Comparison of ENCODE assay signal across 8 cellular contexts in the genomic region with DNA sequence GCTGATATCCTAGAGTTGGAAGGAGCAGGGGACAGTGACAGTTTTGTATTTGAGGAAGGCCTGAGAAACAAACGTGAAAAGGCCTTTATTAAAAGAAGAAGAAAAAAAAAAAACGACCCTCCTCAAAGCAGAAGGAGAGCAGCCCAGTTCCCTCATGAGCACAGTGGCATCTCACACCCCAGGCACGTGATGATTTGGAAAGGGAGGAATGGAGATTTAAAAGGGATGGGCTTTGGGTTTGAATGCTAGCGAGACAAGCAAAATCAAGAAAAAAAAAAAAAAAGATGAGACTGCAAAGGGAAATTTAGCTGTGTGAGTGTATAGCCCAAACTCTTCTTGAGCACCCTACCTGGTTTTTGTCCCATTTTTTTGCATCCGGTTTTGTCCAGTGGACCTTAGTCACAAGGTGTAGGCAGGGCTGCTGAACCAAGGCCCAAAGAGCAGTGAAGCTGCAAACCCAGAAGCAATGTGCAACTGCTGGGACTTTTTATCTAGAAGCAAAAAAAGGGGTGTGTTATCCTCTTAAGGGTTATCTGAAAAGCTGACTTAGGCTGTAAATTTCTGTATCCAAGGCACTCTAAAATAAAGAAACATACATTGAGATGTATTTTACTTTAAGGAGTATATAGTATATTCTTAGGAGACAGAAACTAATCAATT. TPM values are rescaled to one million over a fixed set of nuclear protein-coding genes. Genes with fewer than 3 reads are reported as not detected.
A peak's percentile ranks its signal among the peaks of the same experiment; 100 is the strongest.
DNase-seq lines count a peak whose midpoint lies in the region; ATAC-seq and TF ChIP-seq lines count a peak whose summit lies in the region.

No MANE protein-coding gene starts in this region.

- no peaks in the 10 kb centered on the region for H3K36me3 Mint-ChIP-seq in CD8-positive, alpha-beta T cell

- peaks cover 5% of the 10 kb centered on the region for H3K4me1 ChIP-seq in CD8-positive, alpha-beta T cell (ENCODE audit: insufficient read depth, low read length)
- peaks cover 46% of the 10 kb centered on the region for H3K4me1 ChIP-seq in PC-3 (ENCODE audit: insufficient read depth, low read length)
- H3K4me1 ChIP-seq in gastroesophageal sphincter: peaks cover 0 to 28% (median 4%) of the 10 kb centered on the region in 3 donors
- peaks cover 7% of the 10 kb centered on the region for H3K4me1 ChIP-seq in psoas muscle

- no peak overlapping the region for H2AFZ ChIP-seq in PC-3 (ENCODE audit: low read length)

- H3K4me3 Mint-ChIP-seq in CD8-positive, alpha-beta T cell: peak overlapping the region; percentile 87

- CTCF ChIA-PET in CD8-positive, alpha-beta T cell (lab: Charles Lee): interaction anchor here (0.6 to 1.3 kb wide), 3 partner anchors 16 to 80 kb away, joined by 3 to 5 read pairs (median 4); no protein-coding TSS in a partner anchor
- CTCF ChIA-PET in PC-3 (lab: Charles Lee): no interaction called here

- H3F3A ChIP-seq in PC-3 (ENCODE audit: low read length, unreplicated experiment): peaks cover 7% of the 10 kb centered on the region

- no peak for ATAC-seq in CD8-positive, alpha-beta T cell
- ATAC-seq in PC-3 (no peak), gastroesophageal sphincter (no peak), psoas muscle (no peak), GM21390 (IDR thresholded peaks at IDR 0.05; ENCODE audit: unreplicated experiment) (no peak)

- BruUV-seq in PC-3 (replicated peaks; lab: Mats Ljungman, UMichigan): no TSS peak

- no peak for DNase-seq in CD8-positive, alpha-beta T cell
- DNase-seq in PC-3 (no peak), psoas muscle (no peak), midbrain (lab: John Stamatoyannopoulos, UW) (no peak), germinal center (ENCODE audit: low spot score) (no peak)
- no peak for DNase-seq in stimulated activated CD4-positive, alpha-beta T cell treated with anti-CD3 and anti-CD28 coated beads, Interleukin-4, amount 100 ng/mL, for 4 hours

- intact Hi-C loops in CD8-positive, alpha-beta T cell (cut with DNase I, micrococcal nuclease): loop anchor here (2.0 to 5.0 kb wide), 5 partner anchors 34 to 189 kb away; a partner anchor contains a TSS
- intact Hi-C loops in PC-3 (cut with micrococcal nuclease) (loop anchor here (2.0 to 10.0 kb wide), 4 partner anchors 138 to 358 kb away; no protein-coding TSS in a partner anchor), psoas muscle (cut with DNase I) (loop anchor here (5.0 kb wide), 5 partner anchors 54 to 296 kb away; a partner anchor contains a TSS)

- WGBS in gastroesophageal sphincter (ENCODE audit: low coverage in 1 of 2), 2 donors: 56 to 70% methylated on average over 1 to 5 of the region's 5 CpGs
- 27 to 54% (median 33%) methylated on average over 5 of the region's 5 CpGs for WGBS in psoas muscle, 3 donors

- H3K9me3 ChIP-seq in CD8-positive, alpha-beta T cell (ENCODE audit: low read length): no peaks in the 10 kb centered on the region
- H3K9me3 ChIP-seq in PC-3 (ENCODE audit: low read length): no peaks in the 10 kb centered on the region
- H3K9me3 ChIP-seq in gastroesophageal sphincter: no peaks in the 10 kb centered on the region
- H3K9me3 ChIP-seq in psoas muscle: no peaks in the 10 kb centered on the region

- peak overlapping the region; percentile 89 for H3K27ac Mint-ChIP-seq in CD8-positive, alpha-beta T cell

- H3K9me3 Mint-ChIP-seq in CD8-positive, alpha-beta T cell: no peaks in the 10 kb centered on the region

- H3K4me3 ChIP-seq in CD8-positive, alpha-beta T cell (ENCODE audit: low read depth, low read length): no peak overlapping the region
- H3K4me3 ChIP-seq in PC-3 (ENCODE audit: low read length) (peak overlapping the region; percentile 79), gastroesophageal sphincter (no peak overlapping the region), psoas muscle (peak overlapping the region; percentile 70)

- peaks cover 17% of the 10 kb centered on the region for H3K4me1 Mint-ChIP-seq in CD8-positive, alpha-beta T cell (ENCODE audit: low read depth)

- no peaks in the 10 kb centered on the region for H3K36me3 ChIP-seq in CD8-positive, alpha-beta T cell (ENCODE audit: insufficient read depth, low read length)
- H3K36me3 ChIP-seq in PC-3 (ENCODE audit: low read depth, low read length) (no peaks in the 10 kb centered on the region), gastroesophageal sphincter (no peaks in the 10 kb centered on the region), psoas muscle (ENCODE audit: insufficient read depth in 1 of 2, low read depth in 1 of 2) (no peaks in the 10 kb centered on the region)

- H3K27me3 Mint-ChIP-seq in CD8-positive, alpha-beta T cell (ENCODE audit: low read depth): no peaks in the 10 kb centered on the region

- H3K27ac ChIP-seq in CD8-positive, alpha-beta T cell (ENCODE audit: low read depth, low read length): no peak overlapping the region
- H3K27ac ChIP-seq in PC-3 (ENCODE audit: low read length) (peak overlapping the region; percentile 96), gastroesophageal sphincter (peak overlapping the region in 3 of 4 donors; percentile 76 to 83 (median 82)), psoas muscle (peak overlapping the region; percentile 96)

- POLR2A ChIA-PET in CD8-positive, alpha-beta T cell (lab: Charles Lee): interaction anchor here (0.6 to 1.5 kb wide), 7 partner anchors 9 to 284 kb away, joined by 3 to 7 read pairs (median 3); no protein-coding TSS in a partner anchor
- POLR2A ChIA-PET in PC-3 (lab: Charles Lee; ENCODE audit: unreplicated experiment): no interaction called here

- no peaks in the 10 kb centered on the region for H3K27me3 ChIP-seq in CD8-positive, alpha-beta T cell (ENCODE audit: insufficient read depth, low read length)
- no peaks in the 10 kb centered on the region for H3K27me3 ChIP-seq in PC-3 (ENCODE audit: low read length)
- H3K27me3 ChIP-seq in gastroesophageal sphincter: no peaks in the 10 kb centered on the region
- no peaks in the 10 kb centered on the region for H3K27me3 ChIP-seq in psoas muscle (ENCODE audit: insufficient read depth in 3 of 3, low read length in 2 of 3)

- peak overlapping the region; percentile 88 for H3K9ac ChIP-seq in PC-3 (ENCODE audit: low read length)

- H3K79me2 ChIP-seq in PC-3 (ENCODE audit: low read length): no peaks in the 10 kb centered on the region

- no peak for TF ChIP-seq POLR2A in gastroesophageal sphincter (IDR thresholded peaks at IDR 0.05)

- no peak for TF ChIP-seq CTCF in CD8-positive, alpha-beta T cell (IDR thresholded peaks at IDR 0.05)
- TF ChIP-seq CTCF in PC-3 (conservative IDR thresholded peaks at IDR 0.05; ENCODE audit: low read depth, low read length) (no peak), gastroesophageal sphincter (IDR thresholded peaks at IDR 0.05) (no peak), psoas muscle (IDR thresholded peaks at IDR 0.05) (no peak)

- no peak for TF ChIP-seq EP300 in gastroesophageal sphincter (IDR thresholded peaks at IDR 0.05)

- H3K9me2 ChIP-seq in PC-3 (replicated peaks; ENCODE audit: low read length): no peaks in the 10 kb centered on the region

- no peaks in the 10 kb centered on the region for H4K20me1 ChIP-seq in PC-3 (ENCODE audit: low read length)

- peak overlapping the region; percentile 99 for H3K4me2 ChIP-seq in PC-3 (ENCODE audit: low read length)

RNA-seq across cellular contexts. Expression of a gene that starts 54.5 kb away (rescaled TPM):
- 10 to 100 TPM; 47.1 to 52.4 TPM for total RNA-seq in CD8-positive, alpha-beta T cell
- total RNA-seq in PC-3 (2014; rRNA removed) (26.0 and 31.8 TPM in 2 replicates), gastroesophageal sphincter (10 to 100 TPM; 20.3 to 40.8 (median 28.1) TPM), psoas muscle (10 to 100 TPM; 32.7 to 49.4 (median 39.6) TPM)
- polyA plus RNA-seq in psoas muscle: 10 to 100 TPM in 1 of 3 donors, 1 to 10 TPM in 2; 4.6 to 15.1 (median 8.9) TPM

Comparison
In these comparisons a context has a peak if more than half of its experiments do, and no peak if none do; other contexts are left out.
1. H3K4me3 ChIP-seq: peak in PC-3 (single experiment) and psoas muscle (single experiment); none in CD8-positive, alpha-beta T cell (single experiment) and gastroesophageal sphincter (0 of 2).